ENCODE assay signal across 2 cellular contexts in the genomic region with DNA sequence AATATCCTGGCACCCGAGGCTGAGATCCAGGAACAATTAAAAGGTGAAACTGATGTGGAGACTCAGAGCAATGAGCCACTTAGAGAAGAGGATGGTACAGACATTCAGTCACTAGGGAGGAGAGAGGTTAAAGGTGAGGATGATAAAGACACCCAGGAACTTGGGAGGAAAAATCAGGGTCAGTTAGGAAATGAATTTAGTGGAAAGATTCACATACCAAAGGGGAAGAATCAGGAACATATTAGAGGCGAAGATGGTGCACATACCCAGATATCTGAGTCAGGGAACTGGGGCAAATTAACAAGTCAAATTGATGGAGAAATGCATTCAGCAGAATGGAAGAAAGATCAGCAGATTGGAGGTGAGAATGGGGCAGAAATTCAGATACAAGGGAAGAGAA.
TF ChIP-seq lines count a peak whose summit lies in the region.

No MANE protein-coding gene starts in this region.

TF ChIP-seq in IMR-90, 13 proteins besides CTCF, POLR2A, EP300 and RAD21:
- TF ChIP-seq, protein P1, sequence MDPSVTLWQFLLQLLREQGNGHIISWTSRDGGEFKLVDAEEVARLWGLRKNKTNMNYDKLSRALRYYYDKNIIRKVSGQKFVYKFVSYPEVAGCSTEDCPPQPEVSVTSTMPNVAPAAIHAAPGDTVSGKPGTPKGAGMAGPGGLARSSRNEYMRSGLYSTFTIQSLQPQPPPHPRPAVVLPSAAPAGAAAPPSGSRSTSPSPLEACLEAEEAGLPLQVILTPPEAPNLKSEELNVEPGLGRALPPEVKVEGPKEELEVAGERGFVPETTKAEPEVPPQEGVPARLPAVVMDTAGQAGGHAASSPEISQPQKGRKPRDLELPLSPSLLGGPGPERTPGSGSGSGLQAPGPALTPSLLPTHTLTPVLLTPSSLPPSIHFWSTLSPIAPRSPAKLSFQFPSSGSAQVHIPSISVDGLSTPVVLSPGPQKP (IDR thresholded peaks at IDR 0.05; ENCODE audit: borderline replicate concordance, low read depth, low read length): no peak
- TF ChIP-seq CHD1 (IDR thresholded peaks at IDR 0.05; ENCODE audit: low read depth, low read length): no peak
- no peak for TF ChIP-seq MAFK (IDR thresholded peaks at IDR 0.05; ENCODE audit: low read depth, low read length)
- no peak for TF ChIP-seq BHLHE40 (IDR thresholded peaks at IDR 0.05; ENCODE audit: low read depth, low read length)
- TF ChIP-seq USF2 (IDR thresholded peaks at IDR 0.05; ENCODE audit: low read depth, low read length): no peak
- no peak for TF ChIP-seq RCOR1 (IDR thresholded peaks at IDR 0.05; ENCODE audit: insufficient replicate concordance, low read length)
- no peak for TF ChIP-seq FOS (IDR thresholded peaks at IDR 0.05; ENCODE audit: low read depth, low read length)
- TF ChIP-seq SMC3 (IDR thresholded peaks at IDR 0.05; ENCODE audit: low read depth, low read length): no peak
- no peak for TF ChIP-seq CEBPB (IDR thresholded peaks at IDR 0.05; ENCODE audit: low read depth, low read length)
- no peak for TF ChIP-seq MXI1 (IDR thresholded peaks at IDR 0.05; ENCODE audit: borderline replicate concordance, low read depth, low read length)
- no peak for TF ChIP-seq MAZ (IDR thresholded peaks at IDR 0.05; ENCODE audit: borderline replicate concordance, low read depth, low read length)
- TF ChIP-seq NFE2L2 (IDR thresholded peaks at IDR 0.05; ENCODE audit: low read depth, low read length): no peak
- no peak for TF ChIP-seq RFX5 (IDR thresholded peaks at IDR 0.05; ENCODE audit: low read depth, low read length)

TF ChIP-seq in GM12878, 131 proteins besides CTCF, POLR2A, EP300 and RAD21:
- TF ChIP-seq ZNF384 (IDR thresholded peaks at IDR 0.05; ENCODE audit: borderline replicate concordance, low read depth, low read length) (no peak), IRF4 (IDR thresholded peaks at IDR 0.05; ENCODE audit: low read depth, low read length) (no peak), SRF (IDR thresholded peaks at IDR 0.05; ENCODE audit: low read depth in 2 of 2, low read length in 2 of 2) (no peak), CREB1 (IDR thresholded peaks at IDR 0.05; ENCODE audit: low read depth) (no peak), NFYA (IDR thresholded peaks at IDR 0.05; ENCODE audit: borderline replicate concordance, low read depth, low read length) (no peak)
- TF ChIP-seq, protein P2, sequence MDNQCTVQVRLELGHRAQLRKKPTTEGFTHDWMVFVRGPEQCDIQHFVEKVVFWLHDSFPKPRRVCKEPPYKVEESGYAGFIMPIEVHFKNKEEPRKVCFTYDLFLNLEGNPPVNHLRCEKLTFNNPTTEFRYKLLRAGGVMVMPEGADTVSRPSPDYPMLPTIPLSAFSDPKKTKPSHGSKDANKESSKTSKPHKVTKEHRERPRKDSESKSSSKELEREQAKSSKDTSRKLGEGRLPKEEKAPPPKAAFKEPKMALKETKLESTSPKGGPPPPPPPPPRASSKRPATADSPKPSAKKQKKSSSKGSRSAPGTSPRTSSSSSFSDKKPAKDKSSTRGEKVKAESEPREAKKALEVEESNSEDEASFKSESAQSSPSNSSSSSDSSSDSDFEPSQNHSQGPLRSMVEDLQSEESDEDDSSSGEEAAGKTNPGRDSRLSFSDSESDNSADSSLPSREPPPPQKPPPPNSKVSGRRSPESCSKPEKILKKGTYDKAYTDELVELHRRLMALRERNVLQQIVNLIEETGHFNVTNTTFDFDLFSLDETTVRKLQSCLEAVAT (IDR thresholded peaks at IDR 0.05): no peak
- TF ChIP-seq, protein P3, sequence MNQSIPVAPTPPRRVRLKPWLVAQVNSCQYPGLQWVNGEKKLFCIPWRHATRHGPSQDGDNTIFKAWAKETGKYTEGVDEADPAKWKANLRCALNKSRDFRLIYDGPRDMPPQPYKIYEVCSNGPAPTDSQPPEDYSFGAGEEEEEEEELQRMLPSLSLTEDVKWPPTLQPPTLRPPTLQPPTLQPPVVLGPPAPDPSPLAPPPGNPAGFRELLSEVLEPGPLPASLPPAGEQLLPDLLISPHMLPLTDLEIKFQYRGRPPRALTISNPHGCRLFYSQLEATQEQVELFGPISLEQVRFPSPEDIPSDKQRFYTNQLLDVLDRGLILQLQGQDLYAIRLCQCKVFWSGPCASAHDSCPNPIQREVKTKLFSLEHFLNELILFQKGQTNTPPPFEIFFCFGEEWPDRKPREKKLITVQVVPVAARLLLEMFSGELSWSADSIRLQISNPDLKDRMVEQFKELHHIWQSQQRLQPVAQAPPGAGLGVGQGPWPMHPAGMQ (IDR thresholded peaks at IDR 0.05; ENCODE audit: borderline replicate concordance): no peak
